In the genomic region with DNA sequence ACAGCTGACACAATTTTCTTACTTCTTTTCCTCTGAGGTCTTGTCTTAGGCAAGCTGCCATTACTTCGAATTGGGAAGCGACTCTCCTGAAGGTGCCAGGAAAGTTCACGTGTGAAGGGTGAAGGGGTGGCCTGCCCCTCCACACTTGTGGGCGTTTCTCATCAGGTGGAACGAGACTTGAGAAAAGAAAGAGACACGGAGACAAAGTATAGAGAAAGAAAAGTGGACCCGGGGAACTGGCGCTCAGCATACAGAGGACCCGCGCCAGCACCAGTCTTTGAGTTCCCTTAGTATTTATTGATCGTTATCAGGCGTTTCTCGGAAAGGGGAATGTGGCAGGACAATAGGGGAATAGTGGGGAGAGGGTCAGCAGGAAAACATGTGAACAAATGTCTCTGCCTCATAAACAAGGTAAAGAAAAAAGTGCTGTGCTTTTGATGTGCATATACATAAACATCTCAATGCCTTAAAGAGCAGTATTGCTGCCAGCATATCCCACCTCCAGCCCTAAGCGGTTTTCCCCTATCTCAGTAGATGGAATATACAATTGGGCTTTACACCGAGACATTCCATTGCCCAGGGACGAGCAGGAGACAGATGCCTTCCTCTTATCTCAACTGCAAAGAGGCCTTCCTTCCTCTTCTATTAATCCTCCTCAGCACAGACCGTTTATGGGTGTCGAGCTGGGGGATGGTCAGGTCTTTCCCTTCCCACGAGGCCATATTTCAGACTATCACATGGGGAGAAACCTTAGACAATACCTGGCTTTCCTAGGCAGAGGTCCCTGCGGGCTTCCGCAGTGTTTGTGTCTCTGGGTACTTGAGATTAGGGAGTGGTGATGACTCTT, we compare ENCODE assay signal across 1 cellular context.
TF ChIP-seq lines count a peak whose summit lies in the region.

No MANE protein-coding gene starts in this region.

TF ChIP-seq in K562, 482 proteins besides CTCF, POLR2A, EP300 and RAD21:
- TF ChIP-seq CBFA2T2 (conservative IDR thresholded peaks at IDR 0.05) (peak; percentile 60), MAX (CRISPR knock-in tag; IDR thresholded peaks at IDR 0.05) (peak; percentile 59; the same call in 1 of the 2 replicates), SMAD4 (CRISPR knock-in tag; conservative IDR thresholded peaks at IDR 0.05) (peak; percentile 4; the same call in 1 of the 2 replicates), CBFA2T3 (IDR thresholded peaks at IDR 0.05) (peak; percentile 80), ARID1B (IDR thresholded peaks at IDR 0.05) (peak; percentile 42; the same call in 1 of the 2 replicates), NFIC (IDR thresholded peaks at IDR 0.05) (0 out of 2 replicates have a peak, but pooled peaks have one; percentile 17), ZNF766 (CRISPR knock-in tag; conservative IDR thresholded peaks at IDR 0.05) (0 out of 2 replicates have a peak, but pooled peaks have one; percentile 28), VEZF1 (CRISPR knock-in tag; IDR thresholded peaks at IDR 0.05) (peak; percentile 20; the same call in 1 of the 2 replicates), ZNF175 (CRISPR knock-in tag; IDR thresholded peaks at IDR 0.05; ENCODE audit: low read depth) (0 out of 2 replicates have a peak, but pooled peaks have one; percentile 19), TCF3 (CRISPR knock-in tag; IDR thresholded peaks at IDR 0.05) (peak; percentile 66), SOX6 (IDR thresholded peaks at IDR 0.05) (peak; percentile 37; the same call in 1 of the 2 replicates), GATA2 (CRISPR knock-in tag; IDR thresholded peaks at IDR 0.05) (peak; percentile 42; the same call in 1 of the 2 replicates), MEIS2 (IDR thresholded peaks at IDR 0.05; ENCODE audit: partially characterized antibody) (peak; percentile 14), NCOR1 (IDR thresholded peaks at IDR 0.05) (peak; percentile 56), SMARCA4 (IDR thresholded peaks at IDR 0.05) (0 out of 2 replicates have a peak, but pooled peaks have one; percentile 19), RNF2 (IDR thresholded peaks at IDR 0.05) (peak; percentile 65; the same call in 1 of the 2 replicates), PRDM10 (IDR thresholded peaks at IDR 0.05; ENCODE audit: partially characterized antibody) (peak; percentile 61), TAL1 (IDR thresholded peaks at IDR 0.05) (peak; percentile 24; the same call in 1 of the 2 replicates), CTBP1 (IDR thresholded peaks at IDR 0.05; ENCODE audit: borderline replicate concordance) (peak; percentile 53; the same call in 1 of the 2 replicates), KLF16 (IDR thresholded peaks at IDR 0.05) (0 out of 2 replicates have a peak, but pooled peaks have one; percentile 9), BHLHE40 (IDR thresholded peaks at IDR 0.05; ENCODE audit: low read length) (0 out of 2 replicates have a peak, but pooled peaks have one; percentile 22)
- TF ChIP-seq, protein P1, sequence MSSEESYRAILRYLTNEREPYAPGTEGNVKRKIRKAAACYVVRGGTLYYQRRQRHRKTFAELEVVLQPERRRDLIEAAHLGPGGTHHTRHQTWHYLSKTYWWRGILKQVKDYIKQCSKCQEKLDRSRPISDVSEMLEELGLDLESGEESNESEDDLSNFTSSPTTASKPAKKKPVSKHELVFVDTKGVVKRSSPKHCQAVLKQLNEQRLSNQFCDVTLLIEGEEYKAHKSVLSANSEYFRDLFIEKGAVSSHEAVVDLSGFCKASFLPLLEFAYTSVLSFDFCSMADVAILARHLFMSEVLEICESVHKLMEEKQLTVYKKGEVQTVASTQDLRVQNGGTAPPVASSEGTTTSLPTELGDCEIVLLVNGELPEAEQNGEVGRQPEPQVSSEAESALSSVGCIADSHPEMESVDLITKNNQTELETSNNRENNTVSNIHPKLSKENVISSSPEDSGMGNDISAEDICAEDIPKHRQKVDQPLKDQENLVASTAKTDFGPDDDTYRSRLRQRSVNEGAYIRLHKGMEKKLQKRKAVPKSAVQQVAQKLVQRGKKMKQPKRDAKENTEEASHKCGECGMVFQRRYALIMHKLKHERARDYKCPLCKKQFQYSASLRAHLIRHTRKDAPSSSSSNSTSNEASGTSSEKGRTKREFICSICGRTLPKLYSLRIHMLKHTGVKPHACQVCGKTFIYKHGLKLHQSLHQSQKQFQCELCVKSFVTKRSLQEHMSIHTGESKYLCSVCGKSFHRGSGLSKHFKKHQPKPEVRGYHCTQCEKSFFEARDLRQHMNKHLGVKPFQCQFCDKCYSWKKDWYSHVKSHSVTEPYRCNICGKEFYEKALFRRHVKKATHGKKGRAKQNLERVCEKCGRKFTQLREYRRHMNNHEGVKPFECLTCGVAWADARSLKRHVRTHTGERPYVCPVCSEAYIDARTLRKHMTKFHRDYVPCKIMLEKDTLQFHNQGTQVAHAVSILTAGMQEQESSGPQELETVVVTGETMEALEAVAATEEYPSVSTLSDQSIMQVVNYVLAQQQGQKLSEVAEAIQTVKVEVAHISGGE (CRISPR knock-in tag; IDR thresholded peaks at IDR 0.05) = 0 out of 6 replicates have a peak, but pooled peaks of 1 of the 3 experiments have one; percentile 24
- TF ChIP-seq, protein P2, sequence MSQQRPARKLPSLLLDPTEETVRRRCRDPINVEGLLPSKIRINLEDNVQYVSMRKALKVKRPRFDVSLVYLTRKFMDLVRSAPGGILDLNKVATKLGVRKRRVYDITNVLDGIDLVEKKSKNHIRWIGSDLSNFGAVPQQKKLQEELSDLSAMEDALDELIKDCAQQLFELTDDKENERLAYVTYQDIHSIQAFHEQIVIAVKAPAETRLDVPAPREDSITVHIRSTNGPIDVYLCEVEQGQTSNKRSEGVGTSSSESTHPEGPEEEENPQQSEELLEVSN (IDR thresholded peaks at IDR 0.05; ENCODE audit: borderline replicate concordance in 1 of 2, extremely low read depth in 1 of 2, insufficient read depth in 1 of 2, insufficient read length in 1 of 2, low read depth in 1 of 2, low read length in 1 of 2, poor library complexity in 1 of 2, severe bottlenecking in 1 of 2) = peak in 1 of 2 experiments; percentile 29
- TF ChIP-seq, protein P3, sequence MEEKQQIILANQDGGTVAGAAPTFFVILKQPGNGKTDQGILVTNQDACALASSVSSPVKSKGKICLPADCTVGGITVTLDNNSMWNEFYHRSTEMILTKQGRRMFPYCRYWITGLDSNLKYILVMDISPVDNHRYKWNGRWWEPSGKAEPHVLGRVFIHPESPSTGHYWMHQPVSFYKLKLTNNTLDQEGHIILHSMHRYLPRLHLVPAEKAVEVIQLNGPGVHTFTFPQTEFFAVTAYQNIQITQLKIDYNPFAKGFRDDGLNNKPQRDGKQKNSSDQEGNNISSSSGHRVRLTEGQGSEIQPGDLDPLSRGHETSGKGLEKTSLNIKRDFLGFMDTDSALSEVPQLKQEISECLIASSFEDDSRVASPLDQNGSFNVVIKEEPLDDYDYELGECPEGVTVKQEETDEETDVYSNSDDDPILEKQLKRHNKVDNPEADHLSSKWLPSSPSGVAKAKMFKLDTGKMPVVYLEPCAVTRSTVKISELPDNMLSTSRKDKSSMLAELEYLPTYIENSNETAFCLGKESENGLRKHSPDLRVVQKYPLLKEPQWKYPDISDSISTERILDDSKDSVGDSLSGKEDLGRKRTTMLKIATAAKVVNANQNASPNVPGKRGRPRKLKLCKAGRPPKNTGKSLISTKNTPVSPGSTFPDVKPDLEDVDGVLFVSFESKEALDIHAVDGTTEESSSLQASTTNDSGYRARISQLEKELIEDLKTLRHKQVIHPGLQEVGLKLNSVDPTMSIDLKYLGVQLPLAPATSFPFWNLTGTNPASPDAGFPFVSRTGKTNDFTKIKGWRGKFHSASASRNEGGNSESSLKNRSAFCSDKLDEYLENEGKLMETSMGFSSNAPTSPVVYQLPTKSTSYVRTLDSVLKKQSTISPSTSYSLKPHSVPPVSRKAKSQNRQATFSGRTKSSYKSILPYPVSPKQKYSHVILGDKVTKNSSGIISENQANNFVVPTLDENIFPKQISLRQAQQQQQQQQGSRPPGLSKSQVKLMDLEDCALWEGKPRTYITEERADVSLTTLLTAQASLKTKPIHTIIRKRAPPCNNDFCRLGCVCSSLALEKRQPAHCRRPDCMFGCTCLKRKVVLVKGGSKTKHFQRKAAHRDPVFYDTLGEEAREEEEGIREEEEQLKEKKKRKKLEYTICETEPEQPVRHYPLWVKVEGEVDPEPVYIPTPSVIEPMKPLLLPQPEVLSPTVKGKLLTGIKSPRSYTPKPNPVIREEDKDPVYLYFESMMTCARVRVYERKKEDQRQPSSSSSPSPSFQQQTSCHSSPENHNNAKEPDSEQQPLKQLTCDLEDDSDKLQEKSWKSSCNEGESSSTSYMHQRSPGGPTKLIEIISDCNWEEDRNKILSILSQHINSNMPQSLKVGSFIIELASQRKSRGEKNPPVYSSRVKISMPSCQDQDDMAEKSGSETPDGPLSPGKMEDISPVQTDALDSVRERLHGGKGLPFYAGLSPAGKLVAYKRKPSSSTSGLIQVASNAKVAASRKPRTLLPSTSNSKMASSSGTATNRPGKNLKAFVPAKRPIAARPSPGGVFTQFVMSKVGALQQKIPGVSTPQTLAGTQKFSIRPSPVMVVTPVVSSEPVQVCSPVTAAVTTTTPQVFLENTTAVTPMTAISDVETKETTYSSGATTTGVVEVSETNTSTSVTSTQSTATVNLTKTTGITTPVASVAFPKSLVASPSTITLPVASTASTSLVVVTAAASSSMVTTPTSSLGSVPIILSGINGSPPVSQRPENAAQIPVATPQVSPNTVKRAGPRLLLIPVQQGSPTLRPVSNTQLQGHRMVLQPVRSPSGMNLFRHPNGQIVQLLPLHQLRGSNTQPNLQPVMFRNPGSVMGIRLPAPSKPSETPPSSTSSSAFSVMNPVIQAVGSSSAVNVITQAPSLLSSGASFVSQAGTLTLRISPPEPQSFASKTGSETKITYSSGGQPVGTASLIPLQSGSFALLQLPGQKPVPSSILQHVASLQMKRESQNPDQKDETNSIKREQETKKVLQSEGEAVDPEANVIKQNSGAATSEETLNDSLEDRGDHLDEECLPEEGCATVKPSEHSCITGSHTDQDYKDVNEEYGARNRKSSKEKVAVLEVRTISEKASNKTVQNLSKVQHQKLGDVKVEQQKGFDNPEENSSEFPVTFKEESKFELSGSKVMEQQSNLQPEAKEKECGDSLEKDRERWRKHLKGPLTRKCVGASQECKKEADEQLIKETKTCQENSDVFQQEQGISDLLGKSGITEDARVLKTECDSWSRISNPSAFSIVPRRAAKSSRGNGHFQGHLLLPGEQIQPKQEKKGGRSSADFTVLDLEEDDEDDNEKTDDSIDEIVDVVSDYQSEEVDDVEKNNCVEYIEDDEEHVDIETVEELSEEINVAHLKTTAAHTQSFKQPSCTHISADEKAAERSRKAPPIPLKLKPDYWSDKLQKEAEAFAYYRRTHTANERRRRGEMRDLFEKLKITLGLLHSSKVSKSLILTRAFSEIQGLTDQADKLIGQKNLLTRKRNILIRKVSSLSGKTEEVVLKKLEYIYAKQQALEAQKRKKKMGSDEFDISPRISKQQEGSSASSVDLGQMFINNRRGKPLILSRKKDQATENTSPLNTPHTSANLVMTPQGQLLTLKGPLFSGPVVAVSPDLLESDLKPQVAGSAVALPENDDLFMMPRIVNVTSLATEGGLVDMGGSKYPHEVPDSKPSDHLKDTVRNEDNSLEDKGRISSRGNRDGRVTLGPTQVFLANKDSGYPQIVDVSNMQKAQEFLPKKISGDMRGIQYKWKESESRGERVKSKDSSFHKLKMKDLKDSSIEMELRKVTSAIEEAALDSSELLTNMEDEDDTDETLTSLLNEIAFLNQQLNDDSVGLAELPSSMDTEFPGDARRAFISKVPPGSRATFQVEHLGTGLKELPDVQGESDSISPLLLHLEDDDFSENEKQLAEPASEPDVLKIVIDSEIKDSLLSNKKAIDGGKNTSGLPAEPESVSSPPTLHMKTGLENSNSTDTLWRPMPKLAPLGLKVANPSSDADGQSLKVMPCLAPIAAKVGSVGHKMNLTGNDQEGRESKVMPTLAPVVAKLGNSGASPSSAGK (IDR thresholded peaks at IDR 0.05) = 0 out of 2 replicates have a peak, but pooled peaks have one; percentile 1
